36 cellular contexts compared by ENCODE assay signal in genomic region chrX:85024044-85024443, GRCh38. TPM values are rescaled to one million over a fixed set of nuclear protein-coding genes. Genes with fewer than 3 reads are reported as not detected.
DNase-seq lines count a peak whose midpoint lies in the region; ATAC-seq, FAIRE-seq and TF ChIP-seq lines count a peak whose summit lies in the region.
"Had no signal": no experiment of that assay in that cellular context is flagged by ENCODE, and none has a peak within 500 bp of the region (broad histone marks: within the 10 kb centered on the region; RNA-seq: fewer than 3 reads in every experiment).

No MANE protein-coding gene starts in this region.

- DNase-seq in RCC 7860 (ENCODE audit: low spot score), result peak; percentile 4
- no peak for DNase-seq in endothelial cell of umbilical vein (ENCODE audit: low read depth, low spot score)
- no peak for DNase-seq in left lung
- DNase-seq in aorta, result no peak
- DNase-seq in NCI-H1048 (lab: John Stamatoyannopoulos, UW), result no peak
- DNase-seq in DMS153 (lab: John Stamatoyannopoulos, UW), result no peak
- DNase-seq: activated CD4-positive, alpha-beta memory T cell treated with anti-CD3 and anti-CD28 coated beads for 36 hours; activated CD4-positive, alpha-beta T cell treated with anti-CD3 and anti-CD28 coated beads for 1 hour; activated CD8-positive, alpha-beta memory T cell treated with anti-CD3 and anti-CD28 coated beads, Interleukin-2, amount 50 U/mL, for 48 hours; activated naive CD4-positive, alpha-beta T cell treated with anti-CD3 and anti-CD28 coated beads for 36 hours; amniotic stem cell; colonic mucosa; DMS79; effector CD8-positive, alpha-beta T cell; GDM1; heart right ventricle; MM.1S; naive thymus-derived CD8-positive, alpha-beta T cell; NCI-H1417; NCI-H2029 treated with DMSO at 0.1 percent for 48 hours; NCI-H526 treated with DMSO at 0.1 percent for 48 hours; nucleus accumbens; PC-9; psoas muscle; Right ventricle myocardium superior; sigmoid colon; stimulated activated CD4-positive, alpha-beta T cell treated with anti-CD3 and anti-CD28 coated beads, Interleukin-4, amount 100 ng/mL, for 1 hour; stomach; T-helper 17 cell had no signal

- FAIRE-seq in RCC 7860 (lab: Jason Lieb, UNC) (no peak), endothelial cell of umbilical vein (lab: Jason Lieb, UNC) (peak; percentile 43)
- FAIRE-seq: frontal cortex, TTC549 had no signal

- ATAC-seq in left lung (peak; percentile 81), aorta (ENCODE audit: low FRiP score) (peak; percentile 40), GM21526 (IDR thresholded peaks at IDR 0.05; ENCODE audit: low FRiP score, unreplicated experiment) (no peak)
- ATAC-seq: heart right ventricle; naive thymus-derived CD8-positive, alpha-beta T cell; SK-N-SH treated with all-trans-retinoic acid at 6 μM for 48 hours; T-helper 17 cell had no signal

- H4K20me1 ChIP-seq in endothelial cell of umbilical vein (replicated peaks; ENCODE audit: control insufficient read depth, extremely low read depth, insufficient read depth, low read length), result no peaks in the 10 kb centered on the region

- H3K27me3 ChIP-seq in endothelial cell of umbilical vein (ENCODE audit: control insufficient read depth in 2 of 2, insufficient read depth in 2 of 2, low read length in 2 of 2), result no peaks in the 10 kb centered on the region
- H3K27me3 ChIP-seq in left lung, result no peaks in the 10 kb centered on the region
- H3K27me3 ChIP-seq in aorta (ENCODE audit: control insufficient read depth in 1 of 2, insufficient read depth in 2 of 2, low read length in 1 of 2), result no peaks in the 10 kb centered on the region
- H3K27me3 ChIP-seq: colonic mucosa, heart right ventricle, sigmoid colon, stomach, tibial nerve had no signal

- TF ChIP-seq CTCF in endothelial cell of umbilical vein (IDR thresholded peaks at IDR 0.05; ENCODE audit: extremely low read depth in 1 of 2, insufficient read depth in 1 of 2, low read depth in 1 of 2, low read length in 2 of 2) (no peak), left lung (IDR thresholded peaks at IDR 0.05) (no peak)

- BruUV-seq in endothelial cell of umbilical vein (replicated peaks; lab: Mats Ljungman, UMichigan), result no TSS peak

- no peaks in the 10 kb centered on the region for H3K79me2 ChIP-seq in endothelial cell of umbilical vein (ENCODE audit: control insufficient read depth, insufficient read depth, low read length)

- dilution Hi-C loops in endothelial cell of umbilical vein (cut with MboI; ENCODE audit: extremely low pct_ligation_motif_present, low sequenced_read_pairs), result no loop called here

- H3K4me2 ChIP-seq in endothelial cell of umbilical vein (ENCODE audit: insufficient read depth, low read length), result no peak overlapping the region
- H3K4me2 ChIP-seq: BLaER1 treated with 17β-estradiol and CSF1 and Interleukin-3, amounts not matched to agents 10 nM and 100 nM; PC-9 had no signal

- H3K9me1 ChIP-seq in endothelial cell of umbilical vein (replicated peaks; ENCODE audit: control insufficient read depth, extremely low read depth, insufficient read depth, low read length), result no peaks in the 10 kb centered on the region

- no peak overlapping the region for H2AFZ ChIP-seq in endothelial cell of umbilical vein (ENCODE audit: low read depth, low read length)
- H2AFZ ChIP-seq: PC-9 had no signal

- CTCF ChIA-PET in endothelial cell of umbilical vein (lab: Charles Lee), result no interaction called here

- TF ChIP-seq POLR2A in endothelial cell of umbilical vein (IDR thresholded peaks at IDR 0.05; ENCODE audit: low read depth, low read length), result no peak

- POLR2A ChIA-PET in endothelial cell of umbilical vein (lab: Charles Lee), result no interaction called here

- H3K4me1 ChIP-seq in endothelial cell of umbilical vein (ENCODE audit: control insufficient read depth, extremely low read depth, insufficient read depth, low read length), result no peaks in the 10 kb centered on the region
- no peaks in the 10 kb centered on the region for H3K4me1 ChIP-seq in left lung
- H3K4me1 ChIP-seq in aorta (ENCODE audit: control insufficient read depth in 1 of 2, insufficient read depth in 2 of 2, low read length in 2 of 2), result peaks cover 0 to 3% of the 10 kb centered on the region in 2 donors
- H3K4me1 ChIP-seq: BLaER1 treated with 17β-estradiol and CSF1 and Interleukin-3, amounts not matched to agents 10 nM and 100 nM; colonic mucosa; psoas muscle; stomach; tibial nerve had no signal

- WGBS in aorta, 2 donors, result 8 to 20% methylated on average over 2 of the region's 2 CpGs

- H3K27ac ChIP-seq in endothelial cell of umbilical vein (ENCODE audit: insufficient read depth, low read depth, low read length) (no peak overlapping the region), left lung (no peak overlapping the region), aorta (ENCODE audit: low read depth in 1 of 2, low read length in 2 of 2) (no peak overlapping the region)
- H3K27ac ChIP-seq: BLaER1 treated with 17β-estradiol and CSF1 and Interleukin-3, amounts not matched to agents 10 nM and 100 nM; colonic mucosa; heart right ventricle; HL-60; PC-9; psoas muscle; sigmoid colon; stomach; tibial nerve had no signal

- no peak overlapping the region for H3K4me3 ChIP-seq in endothelial cell of umbilical vein (replicated peaks in 1 of 3; ENCODE audit: insufficient read depth in 1 of 3, low read depth in 1 of 3, low read length in 3 of 3)
- no peak overlapping the region for H3K4me3 ChIP-seq in left lung
- H3K4me3 ChIP-seq in aorta (ENCODE audit: low read length in 2 of 2), result no peak overlapping the region
- H3K4me3 ChIP-seq: BLaER1 treated with 17β-estradiol and CSF1 and Interleukin-3, amounts not matched to agents 10 nM and 100 nM; colonic mucosa; heart right ventricle; PC-9; psoas muscle; sigmoid colon; stomach; tibial nerve had no signal

- H3K36me3 ChIP-seq in endothelial cell of umbilical vein (ENCODE audit: control insufficient read depth in 2 of 2, extremely low read depth in 1 of 2, insufficient read depth in 2 of 2, low read length in 2 of 2), result no peaks in the 10 kb centered on the region
- no peaks in the 10 kb centered on the region for H3K36me3 ChIP-seq in left lung
- H3K36me3 ChIP-seq in aorta (ENCODE audit: control insufficient read depth in 1 of 2, insufficient read depth in 2 of 2, low read length in 1 of 2), result no peaks in the 10 kb centered on the region
- H3K36me3 ChIP-seq: colonic mucosa, heart right ventricle, sigmoid colon, stomach, tibial nerve had no signal

- H3K9me3 ChIP-seq in endothelial cell of umbilical vein (replicated peaks; ENCODE audit: control insufficient read depth, insufficient read depth, low read length) (no peaks in the 10 kb centered on the region), left lung (no peaks in the 10 kb centered on the region), aorta (ENCODE audit: control insufficient read depth, low read length) (no peaks in the 10 kb centered on the region)
- H3K9me3 ChIP-seq: colonic mucosa, psoas muscle, sigmoid colon had no signal

- intact Hi-C loops in endothelial cell of umbilical vein (cut with micrococcal nuclease) (no loop called here), left lung (cut with DNase I) (no loop called here), aorta (cut with DNase I) (no loop called here)

- H3K9ac ChIP-seq in endothelial cell of umbilical vein (replicated peaks; ENCODE audit: extremely low read depth, insufficient read depth, low read length), result no peak overlapping the region
- H3K9ac ChIP-seq: BLaER1 treated with 17β-estradiol and CSF1 and Interleukin-3, amounts not matched to agents 10 nM and 100 nM had no signal

TF ChIP-seq in endothelial cell of umbilical vein, 7 proteins besides CTCF, POLR2A, EP300 and RAD21:
- TF ChIP-seq MAX (IDR thresholded peaks at IDR 0.05; ENCODE audit: insufficient read depth, insufficient read length), result no peak
- TF ChIP-seq MYC (IDR thresholded peaks at IDR 0.05; ENCODE audit: low read depth, low read length), result no peak
- no peak for TF ChIP-seq EZH2 (IDR thresholded peaks at IDR 0.05; ENCODE audit: borderline replicate concordance, low read depth, low read length, severe bottlenecking)
- no peak for TF ChIP-seq POLR2AphosphoS5 (IDR thresholded peaks at IDR 0.05; ENCODE audit: insufficient read depth, low read depth, low read length)
- TF ChIP-seq GATA2 (IDR thresholded peaks at IDR 0.05; ENCODE audit: insufficient read depth, insufficient read length, low read depth, low read length), result no peak
- no peak for TF ChIP-seq JUN (IDR thresholded peaks at IDR 0.05; ENCODE audit: borderline replicate concordance, insufficient read depth, insufficient read length, low read depth)
- TF ChIP-seq FOS (IDR thresholded peaks at IDR 0.05; ENCODE audit: borderline replicate concordance, insufficient read depth, low read length), result no peak

RNA-seq across cellular contexts. Expression of gene APOOL, which starts 20.4 kb away (rescaled TPM):
- total RNA-seq in endothelial cell of umbilical vein, result 16.4 and 17.4 TPM in 2 replicates
- polyA plus RNA-seq in endothelial cell of umbilical vein, result 2.4 and 3.4 TPM in 2 replicates
- polyA plus RNA-seq in endothelial cell of umbilical vein (2011; cell fraction: cytosol; rRNA removed), result 2.5 and 3.1 TPM in 2 replicates
- 3.6 and 4.6 TPM in 2 replicates for polyA plus RNA-seq in endothelial cell of umbilical vein (2011; cell fraction: nucleus; rRNA removed)
- polyA plus RNA-seq in endothelial cell of umbilical vein (2012), result 6.6 and 9.2 TPM in 2 replicates
- 7.0 and 7.2 TPM in 2 replicates for polyA minus RNA-seq in endothelial cell of umbilical vein
- polyA minus RNA-seq in endothelial cell of umbilical vein (2011; cell fraction: cytosol; rRNA and poly(A)+ RNA removed), result 13.8 TPM
- polyA minus RNA-seq in endothelial cell of umbilical vein (2011; cell fraction: nucleus; rRNA and poly(A)+ RNA removed), result 4.3 and 7.1 TPM in 2 replicates
- total RNA-seq in left lung, result 10 to 100 TPM; 22.5 to 25.7 TPM
- 10 to 100 TPM; 25.7 to 39.1 TPM for total RNA-seq in aorta
- polyA plus RNA-seq in aorta, result 10 to 100 TPM in 1 of 2 donors, 1 to 10 TPM in 1; 4.6 to 10.3 TPM
